8 cellular contexts compared by ENCODE assay signal in the genomic region with DNA sequence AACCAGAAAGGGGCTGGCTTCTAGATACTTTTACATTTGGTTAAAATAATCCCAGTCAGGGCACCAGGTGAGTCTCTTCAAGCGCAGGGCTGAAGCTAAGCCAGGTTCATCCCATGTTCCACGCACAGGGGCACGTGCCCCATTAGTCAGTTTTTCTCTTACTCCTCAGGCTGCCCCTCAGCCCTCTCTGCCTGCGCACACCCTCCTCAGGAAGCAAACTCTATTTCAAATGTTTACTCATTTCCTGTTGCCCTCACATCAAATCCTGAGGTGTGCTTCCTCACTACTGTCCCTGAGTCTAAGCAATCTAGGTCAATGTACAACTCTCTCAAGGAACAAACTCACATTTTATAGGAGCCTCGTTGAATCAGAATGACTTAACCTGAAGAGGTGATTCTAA. TPM values are rescaled to one million over a fixed set of nuclear protein-coding genes. Genes with fewer than 3 reads are reported as not detected.
A peak's percentile ranks its signal among the peaks of the same experiment; 100 is the strongest.
DNase-seq lines count a peak whose midpoint lies in the region; ATAC-seq and FAIRE-seq lines count a peak whose summit lies in the region.

No MANE protein-coding gene starts in this region.

- DNase-seq in A172 (ENCODE audit: low spot score) (peak; percentile 66), RCC 7860 (ENCODE audit: low spot score) (peak; percentile 11), retina (no peak), GM19239 (ENCODE audit: insufficient read length, low spot score) (no peak)
- peak; percentile 82 for DNase-seq in activated naive CD4-positive, alpha-beta T cell treated with anti-CD3 and anti-CD28 coated beads for 36 hours
- DNase-seq in natural killer cell treated with Interleukin-12 subunit alpha and Interleukin-12 subunit beta and Interleukin-15 and Interleukin-18, amount 100 ng/mL, for 72 hours (ENCODE audit: low spot score): peak; percentile 73

- no peak for FAIRE-seq in RCC 7860 (lab: Jason Lieb, UNC)
- no peak for FAIRE-seq in GM19239 (lab: Jason Lieb, UNC)

- ATAC-seq in natural killer cell treated with Interleukin-12 subunit alpha and Interleukin-12 subunit beta and Interleukin-15 and Interleukin-18, amount 100 ng/mL, for 72 hours: peak; percentile 72 to 82
- ATAC-seq in GM21723 (IDR thresholded peaks at IDR 0.05; ENCODE audit: unreplicated experiment) (no peak), HG03139 (IDR thresholded peaks at IDR 0.05; ENCODE audit: unreplicated experiment) (no peak)

- peaks cover 4% of the 10 kb centered on the region for H3K9me3 Mint-ChIP-seq in activated naive CD4-positive, alpha-beta T cell treated with anti-CD3 and anti-CD28 coated beads for 36 hours
- peaks cover 4% of the 10 kb centered on the region for H3K9me3 Mint-ChIP-seq in natural killer cell treated with Interleukin-12 subunit alpha and Interleukin-12 subunit beta and Interleukin-15 and Interleukin-18, amount 100 ng/mL, for 72 hours

- H3K36me3 Mint-ChIP-seq in activated naive CD4-positive, alpha-beta T cell treated with anti-CD3 and anti-CD28 coated beads for 36 hours (ENCODE audit: low read depth): no peaks in the 10 kb centered on the region
- H3K36me3 Mint-ChIP-seq in natural killer cell treated with Interleukin-12 subunit alpha and Interleukin-12 subunit beta and Interleukin-15 and Interleukin-18, amount 100 ng/mL, for 72 hours: peaks cover 8% of the 10 kb centered on the region

- H3K27me3 Mint-ChIP-seq in activated naive CD4-positive, alpha-beta T cell treated with anti-CD3 and anti-CD28 coated beads for 36 hours (ENCODE audit: low read depth): no peaks in the 10 kb centered on the region
- no peaks in the 10 kb centered on the region for H3K27me3 Mint-ChIP-seq in natural killer cell treated with Interleukin-12 subunit alpha and Interleukin-12 subunit beta and Interleukin-15 and Interleukin-18, amount 100 ng/mL, for 72 hours

- peak overlapping the region; percentile 14 for H3K27ac Mint-ChIP-seq in activated naive CD4-positive, alpha-beta T cell treated with anti-CD3 and anti-CD28 coated beads for 36 hours
- H3K27ac Mint-ChIP-seq in natural killer cell treated with Interleukin-12 subunit alpha and Interleukin-12 subunit beta and Interleukin-15 and Interleukin-18, amount 100 ng/mL, for 72 hours: peak overlapping the region; percentile 47 to 67

- intact Hi-C loops in activated naive CD4-positive, alpha-beta T cell treated with anti-CD3 and anti-CD28 coated beads for 36 hours (cut with micrococcal nuclease): loop anchor here (1.0 to 2.0 kb wide), 4 partner anchors 13 to 305 kb away; a partner anchor contains a TSS

- CTCF ChIA-PET in activated naive CD4-positive, alpha-beta T cell treated with anti-CD3 and anti-CD28 coated beads for 36 hours (lab: Charles Lee): interaction anchor here (1.2 to 1.7 kb wide), 2 partner anchors 128 to 158 kb away, joined by 4 to 9 read pairs; no protein-coding TSS in a partner anchor

- no peak overlapping the region for H3K4me3 Mint-ChIP-seq in activated naive CD4-positive, alpha-beta T cell treated with anti-CD3 and anti-CD28 coated beads for 36 hours
- H3K4me3 Mint-ChIP-seq in natural killer cell treated with Interleukin-12 subunit alpha and Interleukin-12 subunit beta and Interleukin-15 and Interleukin-18, amount 100 ng/mL, for 72 hours: peak overlapping the region; percentile 54

- H3K4me1 Mint-ChIP-seq in activated naive CD4-positive, alpha-beta T cell treated with anti-CD3 and anti-CD28 coated beads for 36 hours (ENCODE audit: low read depth): peaks cover 49% of the 10 kb centered on the region
- H3K4me1 Mint-ChIP-seq in natural killer cell treated with Interleukin-12 subunit alpha and Interleukin-12 subunit beta and Interleukin-15 and Interleukin-18, amount 100 ng/mL, for 72 hours (ENCODE audit: low read depth in 2 of 2): peaks cover 61 to 65% of the 10 kb centered on the region in 2 donors

RNA-seq across cellular contexts. Expression of a gene that starts 48.5 kb away (rescaled TPM):
- total RNA-seq in A172 (2014; rRNA removed; shearing (Covaris generic)): 26.4 and 49.2 TPM in 2 replicates
- under 1 TPM; 0.02 to 0.20 TPM for total RNA-seq in activated naive CD4-positive, alpha-beta T cell treated with anti-CD3 and anti-CD28 coated beads for 36 hours
- total RNA-seq in natural killer cell treated with Interleukin-12 subunit alpha and Interleukin-12 subunit beta and Interleukin-15 and Interleukin-18, amount 100 ng/mL, for 72 hours: under 1 TPM; 0.31 to 0.38 TPM

Comparison
In these comparisons a context has a peak if more than half of its experiments do, and no peak if none do; other contexts are left out.
1. DNase-seq: peak in A172 (single experiment), RCC 7860 (single experiment), activated naive CD4-positive, alpha-beta T cell treated with anti-CD3 and anti-CD28 coated beads for 36 hours (single experiment) and natural killer cell treated with Interleukin-12 subunit alpha and Interleukin-12 subunit beta and Interleukin-15 and Interleukin-18, amount 100 ng/mL, for 72 hours (single experiment); none in retina (single experiment) and GM19239 (single experiment).
2. ATAC-seq: peak in natural killer cell treated with Interleukin-12 subunit alpha and Interleukin-12 subunit beta and Interleukin-15 and Interleukin-18, amount 100 ng/mL, for 72 hours (2 of 2); none in GM21723 (single experiment) and HG03139 (single experiment).
3. RNA of a gene that starts 48.5 kb away (total RNA-seq): 26.4 to 49.2 TPM in A172; 0.31 to 0.38 TPM in natural killer cell treated with Interleukin-12 subunit alpha and Interleukin-12 subunit beta and Interleukin-15 and Interleukin-18, amount 100 ng/mL, for 72 hours and 0.02 to 0.20 TPM in activated naive CD4-positive, alpha-beta T cell treated with anti-CD3 and anti-CD28 coated beads for 36 hours; every median in the first group is over 10 times any median in the second.